ENCODE assay signal across 19 cellular contexts in genomic region chr11:12170501-12170900, GRCh38.
DNase-seq lines count a peak whose midpoint lies in the region; ATAC-seq, FAIRE-seq and TF ChIP-seq lines count a peak whose summit lies in the region.
"Had no signal": no experiment of that assay in that cellular context is flagged by ENCODE, and none has a peak within 500 bp of the region (broad histone marks: within the 10 kb centered on the region; RNA-seq: fewer than 3 reads in every experiment).

No MANE protein-coding gene starts in this region.

- no peak overlapping the region for H3K4me3 Mint-ChIP-seq in CD14-positive monocyte
- no peak overlapping the region for H3K4me3 Mint-ChIP-seq in mesothelial cell of epicardium
- H3K4me3 Mint-ChIP-seq: activated CD8-positive, alpha-beta memory T cell treated with anti-CD3 and anti-CD28 coated beads, Interleukin-2, amount 10 ng/mL, durations not matched to agents 7 days and 5 days; T-helper 17 cell had no signal

- H3K9me3 ChIP-seq in RWPE2 (ENCODE audit: severe bottlenecking) (no peaks in the 10 kb centered on the region), fibroblast of lung (ENCODE audit: control insufficient read depth, insufficient read depth, low read depth, low read length) (no peaks in the 10 kb centered on the region), stomach (no peaks in the 10 kb centered on the region)
- H3K9me3 ChIP-seq: BE2C had no signal

- H3K36me3 ChIP-seq in RWPE2 (ENCODE audit: low read depth) = peaks cover 84% of the 10 kb centered on the region
- H3K36me3 ChIP-seq in fibroblast of lung (ENCODE audit: control insufficient read depth, insufficient read depth, low read length) = no peaks in the 10 kb centered on the region
- peaks cover 0 to 4% (median 2%) of the 10 kb centered on the region in 4 donors for H3K36me3 ChIP-seq in stomach
- H3K36me3 ChIP-seq: BE2C had no signal

- H4K20me1 ChIP-seq in fibroblast of lung (ENCODE audit: control insufficient read depth, extremely low read depth, insufficient read depth, low read length) = no peaks in the 10 kb centered on the region

- no peak for FAIRE-seq in GM12891 (lab: Jason Lieb, UNC)

- peak overlapping the region; percentile 99 for H3K27ac ChIP-seq in RWPE2 (ENCODE audit: poor library complexity, severe bottlenecking)
- peak overlapping the region; percentile 75 for H3K27ac ChIP-seq in fibroblast of lung (ENCODE audit: insufficient read depth, low read length)
- peak overlapping the region in 4 of 5 donors; percentile 4 to 65 (median 52) for H3K27ac ChIP-seq in stomach

- TF ChIP-seq CTCF in CD14-positive monocyte (IDR thresholded peaks at IDR 0.05) (no peak), RWPE2 (IDR thresholded peaks at IDR 0.05; ENCODE audit: poor library complexity, severe bottlenecking) (no peak), fibroblast of lung (conservative IDR thresholded peaks at IDR 0.05 in 1 of 2, IDR thresholded peaks at IDR 0.05 in 1 of 2; ENCODE audit: low read depth in 1 of 2, low read length in 2 of 2) (no peak), stomach (IDR thresholded peaks at IDR 0.05) (no peak), mesothelial cell of epicardium (IDR thresholded peaks at IDR 0.05; ENCODE audit: unreplicated experiment) (no peak)

- DNase-seq in CD14-positive monocyte (ENCODE audit: low spot score) = no peak
- DNase-seq in RWPE2 (ENCODE audit: low spot score) = no peak
- no peak for DNase-seq in fibroblast of lung (ENCODE audit: low read depth in 2 of 2)
- DNase-seq in stomach = no peak
- no peak for DNase-seq in mesothelial cell of epicardium (ENCODE audit: low spot score in 2 of 2, unreplicated experiment in 2 of 2)
- DNase-seq in GM12891 (ENCODE audit: insufficient read length, low spot score) = no peak
- no peak for DNase-seq in RKO (ENCODE audit: low spot score)
- DNase-seq: activated CD4-positive, CD25-positive, alpha-beta regulatory T cell; activated CD8-positive, alpha-beta memory T cell treated with anti-CD3 and anti-CD28 coated beads, Interleukin-2, amount 10 ng/mL, durations not matched to agents 7 days and 5 days; activated gamma-delta T cell treated with Interleukin-2 at 50 U/mL for 16 hours; BE2C; effector CD4-positive, alpha-beta T cell; H7; NCI-H146; NK-92 treated with Interleukin-12 subunit alpha and Interleukin-12 subunit beta, amount 100 ng/mL, for 24 hours; stimulated activated naive CD8-positive, alpha-beta T cell treated with anti-CD3 and anti-CD28 coated beads, Interleukin-15, Interleukin-2, amounts not matched to agents 100 U/mL and 50 U/mL, for 24 hours; T-helper 17 cell had no signal

- H3K79me2 ChIP-seq in fibroblast of lung (ENCODE audit: control insufficient read depth, insufficient read depth, low read length) = peaks cover 42% of the 10 kb centered on the region

- no peak for ATAC-seq in RWPE2 (ENCODE audit: low read depth)
- ATAC-seq: activated CD8-positive, alpha-beta memory T cell treated with anti-CD3 and anti-CD28 coated beads, Interleukin-2, amount 10 ng/mL, durations not matched to agents 7 days and 5 days; left lobe of liver; stimulated activated naive CD8-positive, alpha-beta T cell treated with anti-CD3 and anti-CD28 coated beads, Interleukin-15, Interleukin-2, amounts not matched to agents 100 U/mL and 50 U/mL, for 24 hours; T-helper 17 cell had no signal

- H3K27ac Mint-ChIP-seq in CD14-positive monocyte (peak overlapping the region; percentile 58 to 83 (median 73)), mesothelial cell of epicardium (no peak overlapping the region)
- H3K27ac Mint-ChIP-seq: activated CD8-positive, alpha-beta memory T cell treated with anti-CD3 and anti-CD28 coated beads, Interleukin-2, amount 10 ng/mL, durations not matched to agents 7 days and 5 days; progenitor cell of endocrine pancreas; T-helper 17 cell had no signal

- H3K4me1 Mint-ChIP-seq in CD14-positive monocyte = peaks cover 55% of the 10 kb centered on the region
- peaks cover 3% of the 10 kb centered on the region for H3K4me1 Mint-ChIP-seq in mesothelial cell of epicardium

- 61 to 89% (median 86%) methylated on average over 3 of the region's 3 CpGs for WGBS in stomach, 5 donors

- H3K9me3 Mint-ChIP-seq in CD14-positive monocyte = peaks cover 0 to 3% (median 0%) of the 10 kb centered on the region in 7 donors
- no peaks in the 10 kb centered on the region for H3K9me3 Mint-ChIP-seq in mesothelial cell of epicardium

- no peak overlapping the region for H3K4me3 ChIP-seq in RWPE2 (ENCODE audit: severe bottlenecking)
- no peak overlapping the region for H3K4me3 ChIP-seq in fibroblast of lung (replicated peaks in 1 of 4; ENCODE audit: control extremely low read depth in 1 of 4, insufficient read depth in 1 of 4, low read depth in 3 of 4, low read length in 4 of 4)
- H3K4me3 ChIP-seq in stomach = no peak overlapping the region

- H3K27me3 Mint-ChIP-seq in CD14-positive monocyte (ENCODE audit: low read depth in 3 of 3) (peaks cover 0 to 2% (median 0%) of the 10 kb centered on the region in 3 donors), mesothelial cell of epicardium (ENCODE audit: low read depth) (no peaks in the 10 kb centered on the region)
- H3K27me3 Mint-ChIP-seq: activated CD8-positive, alpha-beta memory T cell treated with anti-CD3 and anti-CD28 coated beads, Interleukin-2, amount 10 ng/mL, durations not matched to agents 7 days and 5 days; progenitor cell of endocrine pancreas; T-helper 17 cell had no signal

- no peak overlapping the region for H3K9ac ChIP-seq in fibroblast of lung (ENCODE audit: insufficient read depth, low read length)

- TF ChIP-seq EP300 in stomach (IDR thresholded peaks at IDR 0.05) = no peak

- H3K27me3 ChIP-seq in RWPE2 (ENCODE audit: insufficient read depth, poor library complexity, severe bottlenecking) (no peaks in the 10 kb centered on the region), fibroblast of lung (ENCODE audit: control insufficient read depth, insufficient read depth, low read length) (no peaks in the 10 kb centered on the region), stomach (no peaks in the 10 kb centered on the region)
- H3K27me3 ChIP-seq: BE2C had no signal

- H3K4me1 ChIP-seq in RWPE2 (ENCODE audit: insufficient read depth, poor library complexity, severe bottlenecking) (peaks cover 67% of the 10 kb centered on the region), fibroblast of lung (ENCODE audit: control insufficient read depth, extremely low read depth, insufficient read depth, low read length) (peaks cover 22% of the 10 kb centered on the region), stomach (peaks cover 15 to 66% (median 37%) of the 10 kb centered on the region in 4 donors)
- H3K4me1 ChIP-seq: BE2C had no signal

- intact Hi-C loops in CD14-positive monocyte (cut with micrococcal nuclease) = loop anchor here (5.0 to 10.0 kb wide), 2 partner anchors 43 to 54 kb away; no protein-coding TSS in a partner anchor
- intact Hi-C loops in stomach (cut with DNase I; ENCODE audit: low total_unique reads) = no loop called here

- H2AFZ ChIP-seq in fibroblast of lung (ENCODE audit: low read length) = no peak overlapping the region

- peak overlapping the region; percentile 72 for H3K4me2 ChIP-seq in fibroblast of lung (ENCODE audit: extremely low read depth, insufficient read depth, low read length)

- no peak for TF ChIP-seq POLR2A in stomach (IDR thresholded peaks at IDR 0.05)
- TF ChIP-seq POLR2A in GM12891 (IDR thresholded peaks at IDR 0.05; ENCODE audit: low read depth, low read length) = no peak

- H3K36me3 Mint-ChIP-seq in CD14-positive monocyte (peaks cover 50 to 65% of the 10 kb centered on the region in 2 donors), mesothelial cell of epicardium (no peaks in the 10 kb centered on the region)

TF ChIP-seq in GM12891, 5 proteins besides CTCF, POLR2A, EP300 and RAD21:
- no peak for TF ChIP-seq POLR2AphosphoS5 (IDR thresholded peaks at IDR 0.05; ENCODE audit: low read depth, low read length)
- no peak for TF ChIP-seq PAX5 (IDR thresholded peaks at IDR 0.05; ENCODE audit: insufficient read depth, low read length, severe bottlenecking)
- TF ChIP-seq POU2F2 (IDR thresholded peaks at IDR 0.05; ENCODE audit: low read depth, low read length) = no peak
- no peak for TF ChIP-seq TAF1 (IDR thresholded peaks at IDR 0.05; ENCODE audit: low read depth, low read length)
- TF ChIP-seq SPI1 (IDR thresholded peaks at IDR 0.05; ENCODE audit: low read depth, low read length) = no peak
